In the genomic region with DNA sequence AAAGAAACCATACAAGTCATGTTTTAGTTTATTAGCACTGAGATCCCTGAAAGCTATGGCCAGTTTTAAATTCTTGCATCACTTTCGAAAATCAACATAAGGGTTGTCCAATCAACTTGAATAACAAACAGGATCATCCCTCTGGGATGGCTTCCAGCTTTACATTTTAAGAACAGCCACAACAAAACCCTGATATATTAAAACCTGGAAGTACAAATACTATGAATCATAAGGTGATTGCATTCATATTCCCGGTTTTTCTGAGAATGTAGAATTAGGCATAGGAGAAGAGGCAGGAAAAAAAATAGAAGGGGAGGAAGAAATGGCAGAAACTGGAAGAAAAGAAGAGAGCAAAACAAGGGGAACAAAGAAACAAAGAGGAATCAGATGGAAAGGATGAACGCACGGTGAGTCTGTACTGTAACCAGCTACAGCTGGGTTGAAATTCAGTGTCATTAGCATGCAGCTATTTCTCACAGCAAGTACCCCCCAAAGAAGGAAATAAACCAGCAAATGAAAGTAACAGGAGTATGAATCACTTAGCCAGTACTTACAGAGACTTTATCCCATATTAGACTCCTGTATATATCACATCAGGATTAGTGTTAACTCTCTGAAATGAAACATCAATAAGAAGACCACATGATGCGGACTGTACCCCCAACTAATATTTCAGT, we compare ENCODE assay signal across 9 cellular contexts.
DNase-seq lines count a peak whose midpoint lies in the region; ATAC-seq, FAIRE-seq and TF ChIP-seq lines count a peak whose summit lies in the region.
"Had no signal": no experiment of that assay in that cellular context is flagged by ENCODE, and none has a peak within 500 bp of the region (broad histone marks: within the 10 kb centered on the region; RNA-seq: fewer than 3 reads in every experiment).

No MANE protein-coding gene starts in this region.

- no peaks in the 10 kb centered on the region for H3K36me3 ChIP-seq in lower lobe of right lung

- TF ChIP-seq CTCF in LNCaP clone FGC (IDR thresholded peaks at IDR 0.05; ENCODE audit: control insufficient read depth, extremely low read depth, insufficient read depth) (no peak), choroid plexus epithelial cell (conservative IDR thresholded peaks at IDR 0.05; ENCODE audit: low read depth, low read length) (no peak), lower lobe of right lung (IDR thresholded peaks at IDR 0.05) (no peak)

- H3K4me3 ChIP-seq in LNCaP clone FGC (ENCODE audit: low read depth, low read length) (no peak overlapping the region), choroid plexus epithelial cell (ENCODE audit: low read depth, low read length) (peak overlapping the region; percentile 42), skeletal muscle cell (ENCODE audit: low read depth, low read length) (peak overlapping the region; percentile 5), lower lobe of right lung (no peak overlapping the region)

- ATAC-seq in HG03095 (IDR thresholded peaks at IDR 0.05; ENCODE audit: unreplicated experiment): no peak
- no peak for ATAC-seq in lower lobe of right lung

- intact Hi-C loops in lower lobe of right lung (cut with DNase I): no loop called here

- H3K9me3 ChIP-seq in lower lobe of right lung: no peaks in the 10 kb centered on the region

- peak; percentile 92 for FAIRE-seq in GM12891 (lab: Jason Lieb, UNC)

- no peak for TF ChIP-seq POLR2A in GM12891 (IDR thresholded peaks at IDR 0.05; ENCODE audit: low read depth, low read length)

- peaks cover 7% of the 10 kb centered on the region for H3K4me1 ChIP-seq in lower lobe of right lung

- H3K27ac ChIP-seq in lower lobe of right lung: no peak overlapping the region

- no peaks in the 10 kb centered on the region for H3K27me3 ChIP-seq in lower lobe of right lung (ENCODE audit: low read depth)

- no peak for DNase-seq in GM12891 (ENCODE audit: insufficient read length, low spot score)
- peak; percentile 1 for DNase-seq in LNCaP clone FGC (ENCODE audit: low read depth)
- DNase-seq in choroid plexus epithelial cell (ENCODE audit: low read depth): peak; percentile 84
- DNase-seq in skeletal muscle cell (ENCODE audit: low read depth): peak; percentile 75
- no peak for DNase-seq in NCI-H774 (lab: John Stamatoyannopoulos, UW)
- DNase-seq in lower lobe of right lung: no peak
- DNase-seq: effector memory CD4-positive, alpha-beta T cell; midbrain had no signal

TF ChIP-seq in GM12891, 5 proteins besides CTCF, POLR2A, EP300 and RAD21:
- TF ChIP-seq POU2F2 (IDR thresholded peaks at IDR 0.05; ENCODE audit: low read depth, low read length): no peak
- TF ChIP-seq POLR2AphosphoS5 (IDR thresholded peaks at IDR 0.05; ENCODE audit: low read depth, low read length): no peak
- TF ChIP-seq TAF1 (IDR thresholded peaks at IDR 0.05; ENCODE audit: low read depth, low read length): no peak
- no peak for TF ChIP-seq SPI1 (IDR thresholded peaks at IDR 0.05; ENCODE audit: low read depth, low read length)
- TF ChIP-seq PAX5 (IDR thresholded peaks at IDR 0.05; ENCODE audit: insufficient read depth, low read length, severe bottlenecking): no peak

Comparison
In these comparisons a context has a peak if more than half of its experiments do, and no peak if none do; other contexts are left out.
1. DNase-seq: peak in LNCaP clone FGC (single experiment), choroid plexus epithelial cell (single experiment) and skeletal muscle cell (single experiment); none in GM12891 (single experiment), NCI-H774 (single experiment) and lower lobe of right lung (single experiment).
2. H3K4me3 ChIP-seq: peak in choroid plexus epithelial cell (single experiment) and skeletal muscle cell (single experiment); none in LNCaP clone FGC (single experiment) and lower lobe of right lung (single experiment).